Comparison of ENCODE assay signal across 16 cellular contexts in the genomic region with DNA sequence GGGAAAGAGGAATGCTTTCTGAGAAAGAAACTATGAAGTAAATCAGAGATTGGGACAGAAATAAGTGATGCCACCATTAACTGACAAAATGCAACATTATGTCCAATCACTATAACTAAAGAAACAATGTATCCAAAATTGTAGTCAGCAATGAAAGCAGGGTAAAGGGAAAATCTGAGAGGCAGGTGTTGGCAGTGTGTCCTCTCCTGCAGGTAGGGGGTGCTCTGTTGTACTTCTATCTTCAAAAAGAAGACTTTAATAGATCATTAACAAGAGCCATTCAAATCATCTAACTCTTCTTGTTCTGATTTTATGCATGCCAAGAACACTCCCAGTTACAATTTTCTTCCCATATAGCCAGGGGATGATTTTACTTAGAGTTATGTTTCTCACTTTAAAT.
"Had no signal": no experiment of that assay in that cellular context is flagged by ENCODE, and none has a peak within 500 bp of the region (broad histone marks: within the 10 kb centered on the region; RNA-seq: fewer than 3 reads in every experiment).

No MANE protein-coding gene starts in this region.

- DNase-seq: activated CD4-positive, alpha-beta T cell treated with anti-CD3 and anti-CD28 coated beads, Interleukin-2, amount 10 ng/mL, durations not matched to agents 7 days and 5 days; activated naive CD4-positive, alpha-beta T cell; activated naive CD8-positive, alpha-beta T cell treated with anti-CD3 and anti-CD28 coated beads, Interleukin-2, amount 10 ng/mL, durations not matched to agents 7 days and 5 days; anterior cingulate cortex; cerebellar nuclear complex; effector memory CD8-positive, alpha-beta T cell; kidney; left ventricle myocardium inferior; mucosa of descending colon; naive thymus-derived CD4-positive, alpha-beta T cell; stimulated activated CD4-positive, alpha-beta T cell treated with anti-CD3 and anti-CD28 coated beads, Interleukin-1b, Interleukin-23, amount 100 ng/mL, for 48 hours; stomach had no signal

- H3K27me3 ChIP-seq: breast epithelium, stomach had no signal

- ATAC-seq: effector memory CD8-positive, alpha-beta T cell; mucosa of descending colon; naive thymus-derived CD4-positive, alpha-beta T cell had no signal

- H3K27ac ChIP-seq: breast epithelium, epithelial cell of prostate, left ventricle myocardium inferior, parathyroid adenoma, stomach, thoracic aorta had no signal

- H3K4me3 ChIP-seq: breast epithelium, left ventricle myocardium inferior, mucosa of descending colon, stomach, thoracic aorta had no signal

- H3K36me3 ChIP-seq: breast epithelium, left ventricle myocardium inferior, stomach, thoracic aorta had no signal

- H3K4me1 ChIP-seq: breast epithelium, left ventricle myocardium inferior, parathyroid adenoma, stomach had no signal

- H3K9me3 ChIP-seq: breast epithelium, left ventricle myocardium inferior, mucosa of descending colon, stomach, thoracic aorta had no signal
